Comparison of ENCODE assay signal across 12 cellular contexts in genomic region chr1:60874703-60875102, GRCh38.
A peak's percentile ranks its signal among the peaks of the same experiment; 100 is the strongest.
DNase-seq lines count a peak whose midpoint lies in the region; ATAC-seq and TF ChIP-seq lines count a peak whose summit lies in the region.
"Had no signal": no experiment of that assay in that cellular context is flagged by ENCODE, and none has a peak within 500 bp of the region (broad histone marks: within the 10 kb centered on the region; RNA-seq: fewer than 3 reads in every experiment).

No MANE protein-coding gene starts in this region.

- BruUV-seq in PC-9 (replicated peaks; lab: Mats Ljungman, UMichigan), result no TSS peak

- H3K79me2 ChIP-seq in PC-9 (ENCODE audit: low read depth) (no peaks in the 10 kb centered on the region), Karpas-422 (ENCODE audit: low read length) (no peaks in the 10 kb centered on the region)

- H3K4me2 ChIP-seq in PC-9 (no peak overlapping the region), skeletal muscle satellite cell (ENCODE audit: low read length) (peak overlapping the region; percentile 10), Karpas-422 (ENCODE audit: low read depth, low read length, poor library complexity, severe bottlenecking) (no peak overlapping the region)
- H3K4me2 ChIP-seq: neural progenitor cell had no signal

- H3K9me3 ChIP-seq in PC-9 (ENCODE audit: insufficient read depth, low read depth) (no peaks in the 10 kb centered on the region), skeletal muscle satellite cell (replicated peaks; ENCODE audit: low read length) (no peaks in the 10 kb centered on the region), Karpas-422 (ENCODE audit: low read length) (no peaks in the 10 kb centered on the region), uterus (no peaks in the 10 kb centered on the region)

- H2AFZ ChIP-seq in PC-9 (no peak overlapping the region), Karpas-422 (ENCODE audit: low read length) (no peak overlapping the region)
- H2AFZ ChIP-seq: neural progenitor cell had no signal

- H3K4me1 ChIP-seq in PC-9 (replicated peaks; ENCODE audit: insufficient read depth), result 0 out of 2 replicates have a peak, but pooled peaks cover 6% of the 10 kb centered on the region
- peaks cover 15% of the 10 kb centered on the region for H3K4me1 ChIP-seq in skeletal muscle satellite cell (ENCODE audit: control insufficient read depth, insufficient read depth, low read length)
- no peaks in the 10 kb centered on the region for H3K4me1 ChIP-seq in Karpas-422 (ENCODE audit: low read length)
- no peaks in the 10 kb centered on the region for H3K4me1 ChIP-seq in uterus
- H3K4me1 ChIP-seq: neural progenitor cell had no signal

- H3K9me2 ChIP-seq in PC-9 (ENCODE audit: insufficient read depth) (0 out of 2 replicates have a peak, but pooled peaks cover 3% of the 10 kb centered on the region), Karpas-422 (replicated peaks; ENCODE audit: insufficient read depth, low read length) (no peaks in the 10 kb centered on the region)

- CTCF ChIA-PET in PC-9 (lab: Charles Lee), result interaction anchor here (0.6 kb wide), 1 partner anchor 28 kb away, joined by 5 read pairs; no protein-coding TSS in a partner anchor

- no peak for ATAC-seq in GM18498 (IDR thresholded peaks at IDR 0.05; ENCODE audit: unreplicated experiment)

- peak; percentile 50 for DNase-seq in activated CD4-positive, alpha-beta T cell treated with anti-CD3 and anti-CD28 coated beads for 48 hours
- DNase-seq in activated CD4-positive, alpha-beta T cell treated with anti-CD3 and anti-CD28 coated beads for 4 hours, result no peak
- DNase-seq in PC-9, result peak; percentile 25 to 67
- DNase-seq in epithelial cell of prostate (ENCODE audit: low read depth, low spot score), result peak; percentile 50
- no peak for DNase-seq in Karpas-422
- no peak for DNase-seq in uterus
- DNase-seq: activated B cell treated with CpG ODN at 0.5 μM for 24 hours, amygdala, MV-4-11 had no signal

- H3K9ac ChIP-seq in skeletal muscle satellite cell (ENCODE audit: low read depth, low read length) (no peak overlapping the region), Karpas-422 (ENCODE audit: low read length) (no peak overlapping the region)
- H3K9ac ChIP-seq: neural progenitor cell had no signal

- no peak for TF ChIP-seq CTCF in PC-9 (conservative IDR thresholded peaks at IDR 0.05)
- no peak for TF ChIP-seq CTCF in uterus (IDR thresholded peaks at IDR 0.05)

- POLR2A ChIA-PET in PC-9 (lab: Charles Lee; ENCODE audit: unreplicated experiment), result no interaction called here

- H3K27me3 ChIP-seq in PC-9 (ENCODE audit: insufficient read depth, low read depth), result no peaks in the 10 kb centered on the region
- H3K27me3 ChIP-seq in skeletal muscle satellite cell (ENCODE audit: control insufficient read depth, insufficient read depth, low read length), result no peaks in the 10 kb centered on the region
- H3K27me3 ChIP-seq in Karpas-422 (ENCODE audit: low read length), result no peaks in the 10 kb centered on the region
- H3K27me3 ChIP-seq in uterus, result no peaks in the 10 kb centered on the region
- H3K27me3 ChIP-seq: neural progenitor cell had no signal

- no peak for TF ChIP-seq POLR2A in uterus (IDR thresholded peaks at IDR 0.05)

- H3K36me3 ChIP-seq in PC-9 (ENCODE audit: low read depth), result no peaks in the 10 kb centered on the region
- H3K36me3 ChIP-seq in skeletal muscle satellite cell (ENCODE audit: insufficient read depth, low read length), result no peaks in the 10 kb centered on the region
- no peaks in the 10 kb centered on the region for H3K36me3 ChIP-seq in Karpas-422 (ENCODE audit: insufficient read depth, low read length)
- H3K36me3 ChIP-seq in uterus, result no peaks in the 10 kb centered on the region
- H3K36me3 ChIP-seq: neural progenitor cell had no signal

- H3K27ac ChIP-seq in PC-9 (no peak overlapping the region), epithelial cell of prostate (no peak overlapping the region), Karpas-422 (ENCODE audit: low read length) (no peak overlapping the region), uterus (no peak overlapping the region)
- H3K27ac ChIP-seq: neural progenitor cell had no signal

- intact Hi-C loops in PC-9 (cut with micrococcal nuclease; ENCODE audit: unreplicated experiment) (loop anchor here (5.0 kb wide), 1 partner anchor 68 kb away; no protein-coding TSS in a partner anchor), uterus (cut with DNase I; ENCODE audit: low total_unique reads) (no loop called here)

- H3K4me3 ChIP-seq in PC-9, result no peak overlapping the region
- no peak overlapping the region for H3K4me3 ChIP-seq in skeletal muscle satellite cell (ENCODE audit: low read length)
- H3K4me3 ChIP-seq in Karpas-422 (ENCODE audit: low read length), result no peak overlapping the region
- H3K4me3 ChIP-seq in uterus, result no peak overlapping the region
- H3K4me3 ChIP-seq: neural progenitor cell had no signal

- H4K20me1 ChIP-seq in PC-9 (ENCODE audit: insufficient read depth) (no peaks in the 10 kb centered on the region), Karpas-422 (ENCODE audit: insufficient read depth, low read depth, low read length) (no peaks in the 10 kb centered on the region)

- H3F3A ChIP-seq in PC-9 (ENCODE audit: insufficient read depth, low read depth), result no peaks in the 10 kb centered on the region

Comparison
In these comparisons a context has a peak if more than half of its experiments do, and no peak if none do; other contexts are left out.
1. DNase-seq: peak in activated CD4-positive, alpha-beta T cell treated with anti-CD3 and anti-CD28 coated beads for 48 hours (single experiment), PC-9 (2 of 2) and epithelial cell of prostate (single experiment); none in activated CD4-positive, alpha-beta T cell treated with anti-CD3 and anti-CD28 coated beads for 4 hours (0 of 2), Karpas-422 (single experiment) and uterus (0 of 2).